In the genomic region with DNA sequence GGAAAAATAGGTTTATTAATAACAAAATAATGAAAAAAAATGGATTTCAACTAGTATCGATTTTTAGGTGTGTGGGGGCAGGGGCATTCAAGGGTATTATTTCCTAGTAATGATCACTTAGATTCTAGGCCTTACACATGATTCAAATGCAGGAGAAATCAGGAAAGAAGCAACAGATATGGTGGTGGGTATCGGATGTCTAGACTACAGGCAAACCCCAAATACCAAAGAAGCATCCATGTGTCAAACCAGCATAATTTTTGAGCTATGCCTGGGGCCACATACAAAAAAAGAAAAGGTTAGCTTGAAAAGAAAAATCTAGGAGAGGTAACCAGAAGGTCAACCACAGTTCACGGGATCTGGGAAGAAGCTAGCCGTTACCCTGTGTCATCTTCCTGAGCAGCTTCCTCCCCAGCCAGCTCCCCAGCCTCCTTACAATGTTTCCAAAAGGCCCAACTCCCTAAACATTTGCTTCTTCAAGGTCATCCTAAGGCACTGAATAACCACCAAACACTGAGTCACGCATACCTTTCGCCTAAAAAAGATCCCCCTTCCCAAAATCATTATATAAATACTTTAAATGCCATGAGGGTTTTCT, we compare ENCODE assay signal across 8 cellular contexts. TPM values are rescaled to one million over a fixed set of nuclear protein-coding genes. Genes with fewer than 3 reads are reported as not detected.
DNase-seq lines count a peak whose midpoint lies in the region; ATAC-seq and TF ChIP-seq lines count a peak whose summit lies in the region.

No MANE protein-coding gene starts in this region.

- H3K27me3 ChIP-seq in GM23338 (ENCODE audit: insufficient read depth) (no peaks in the 10 kb centered on the region), OCI-LY1 (ENCODE audit: insufficient read depth, low read length) (no peaks in the 10 kb centered on the region), ovary (no peaks in the 10 kb centered on the region)
- no peaks in the 10 kb centered on the region for H3K27me3 ChIP-seq in effector memory CD4-positive, alpha-beta T cell (replicated peaks; ENCODE audit: control insufficient read depth, insufficient read depth, low read length, poor library complexity, severe bottlenecking)

- H3K9me3 ChIP-seq in OCI-LY1 (ENCODE audit: low read length), result no peaks in the 10 kb centered on the region
- H3K9me3 ChIP-seq in effector memory CD4-positive, alpha-beta T cell (ENCODE audit: control insufficient read depth, low read length), result no peaks in the 10 kb centered on the region
- H3K9me3 ChIP-seq in ovary, result no peaks in the 10 kb centered on the region

- H2AFZ ChIP-seq in GM23338, result no peak overlapping the region
- no peak overlapping the region for H2AFZ ChIP-seq in OCI-LY1 (ENCODE audit: low read length)

- H3K9me2 ChIP-seq in GM23338 (ENCODE audit: insufficient read depth), result no peaks in the 10 kb centered on the region
- H3K9me2 ChIP-seq in OCI-LY1 (ENCODE audit: low read depth, low read length), result no peaks in the 10 kb centered on the region

- H3K4me1 ChIP-seq in GM23338 (ENCODE audit: insufficient read depth), result peaks cover 60% of the 10 kb centered on the region
- peaks cover 65% of the 10 kb centered on the region for H3K4me1 ChIP-seq in OCI-LY1 (ENCODE audit: insufficient read depth, low read length, severe bottlenecking)
- peaks cover 8% of the 10 kb centered on the region for H3K4me1 ChIP-seq in effector memory CD4-positive, alpha-beta T cell (ENCODE audit: control insufficient read depth, insufficient read depth, low read length, poor library complexity, severe bottlenecking)
- peaks cover 6% of the 10 kb centered on the region for H3K4me1 ChIP-seq in ovary (ENCODE audit: insufficient read depth)

- DNase-seq in GM23338 (ENCODE audit: low spot score) (peak; percentile 51), ovary (peak; percentile 31 to 44 (median 38)), DMS114 treated with DMSO at 0.1 percent for 48 hours (lab: John Stamatoyannopoulos, UW; ENCODE audit: unreplicated experiment) (no peak), SW 1271 (lab: John Stamatoyannopoulos, UW) (no peak)
- no peak for DNase-seq in effector memory CD4-positive, alpha-beta T cell

- H3K4me3 ChIP-seq in GM23338 (peak overlapping the region; percentile 93), OCI-LY1 (ENCODE audit: low read depth, low read length, poor library complexity, severe bottlenecking) (peak overlapping the region; percentile 83), ovary (peak overlapping the region; percentile 79)
- peak overlapping the region; percentile 89 for H3K4me3 ChIP-seq in effector memory CD4-positive, alpha-beta T cell (ENCODE audit: insufficient read depth, low read depth, low read length, poor library complexity, severe bottlenecking)

- ATAC-seq in GM23338, result no peak
- ATAC-seq in HG03460 (IDR thresholded peaks at IDR 0.05; ENCODE audit: unreplicated experiment), result no peak
- no peak for ATAC-seq in GM18519 (IDR thresholded peaks at IDR 0.05; ENCODE audit: low FRiP score, unreplicated experiment)

- H3K4me3 Mint-ChIP-seq in GM23338, result peak overlapping the region; percentile 98

- no peaks in the 10 kb centered on the region for H3F3A ChIP-seq in GM23338 (replicated peaks; ENCODE audit: low read depth)
- H3F3A ChIP-seq in OCI-LY1 (ENCODE audit: insufficient read depth, low read length), result peaks cover 3% of the 10 kb centered on the region

- no peak for TF ChIP-seq POLR2A in ovary (IDR thresholded peaks at IDR 0.05)

- no peak for TF ChIP-seq CTCF in GM23338 (conservative IDR thresholded peaks at IDR 0.05; ENCODE audit: low read depth in 2 of 2)
- TF ChIP-seq CTCF in OCI-LY1 (IDR thresholded peaks at IDR 0.05; ENCODE audit: low read length), result no peak
- no peak for TF ChIP-seq CTCF in ovary (IDR thresholded peaks at IDR 0.05)

- peak overlapping the region; percentile 99 for H3K27ac ChIP-seq in GM23338 (ENCODE audit: low read depth)
- peak overlapping the region; percentile 73 for H3K27ac ChIP-seq in OCI-LY1 (ENCODE audit: low read depth, low read length, poor library complexity, severe bottlenecking)
- H3K27ac ChIP-seq in effector memory CD4-positive, alpha-beta T cell (ENCODE audit: insufficient read depth, low read length, poor library complexity, severe bottlenecking), result peak overlapping the region; percentile 94
- peak overlapping the region; percentile 67 to 83 for H3K27ac ChIP-seq in ovary

- H3K79me2 ChIP-seq in GM23338 (replicated peaks; ENCODE audit: insufficient read depth) (peaks cover 85% of the 10 kb centered on the region), OCI-LY1 (ENCODE audit: insufficient read depth, low read length) (peaks cover 81% of the 10 kb centered on the region)

- H3K36me3 ChIP-seq in GM23338 (ENCODE audit: insufficient read depth), result no peaks in the 10 kb centered on the region
- peaks cover 3% of the 10 kb centered on the region; the same call in 1 of the 2 replicates for H3K36me3 ChIP-seq in OCI-LY1 (ENCODE audit: insufficient read depth, low read length)
- H3K36me3 ChIP-seq in effector memory CD4-positive, alpha-beta T cell (ENCODE audit: control insufficient read depth, insufficient read depth, low read length), result no peaks in the 10 kb centered on the region
- H3K36me3 ChIP-seq in ovary, result no peaks in the 10 kb centered on the region

- H3K36me3 Mint-ChIP-seq in GM23338 (ENCODE audit: low read depth), result peaks cover 33% of the 10 kb centered on the region

- WGBS in ovary, 3 donors, result 14 to 35% (median 15%) methylated on average over 6 of the region's 6 CpGs

- H3K27ac Mint-ChIP-seq in GM23338, result peak overlapping the region; percentile 92

- H3K4me2 ChIP-seq in GM23338 (peak overlapping the region; percentile 93), OCI-LY1 (ENCODE audit: low read length) (peak overlapping the region; percentile 94)

- H3K9ac ChIP-seq in OCI-LY1 (ENCODE audit: low read length), result peak overlapping the region; percentile 90

- no peak for TF ChIP-seq EP300 in ovary (IDR thresholded peaks at IDR 0.05)

- intact Hi-C loops in ovary (cut with DNase I), result no loop called here

- peaks cover 30% of the 10 kb centered on the region for H3K27me3 Mint-ChIP-seq in GM23338 (ENCODE audit: insufficient read depth, low read depth, poor library complexity)

- H3K4me1 Mint-ChIP-seq in GM23338, result peaks cover 61% of the 10 kb centered on the region

- H3K9me3 Mint-ChIP-seq in GM23338, result peaks cover 6% of the 10 kb centered on the region

- H4K20me1 ChIP-seq in GM23338 (replicated peaks; ENCODE audit: insufficient read depth) (peaks cover 48% of the 10 kb centered on the region), OCI-LY1 (ENCODE audit: insufficient read depth, low read length) (no peaks in the 10 kb centered on the region)

TF ChIP-seq in GM23338, 12 proteins besides CTCF, POLR2A, EP300 and RAD21:
- TF ChIP-seq STAT1 (IDR thresholded peaks at IDR 0.05; ENCODE audit: unreplicated experiment) (no peak), EZH2 (IDR thresholded peaks at IDR 0.05; ENCODE audit: low read depth, unreplicated experiment) (no peak)

RNA-seq across cellular contexts. Expression of a gene that starts 3.2 kb away (rescaled TPM):
- total RNA-seq in GM23338 (2014; rRNA removed; shearing (Covaris generic)), result 569 and 581 TPM in 2 replicates
- polyA plus RNA-seq in GM23338 (2016; fragmentation: Nextera tagmentation; extraction: Ambion mirVana) (651 and 686 TPM in 2 replicates), ovary (10 to 100 TPM; 40.7 to 66.8 TPM)
- 10 to 100 TPM; 45.0 to 86.0 (median 59.0) TPM for total RNA-seq in ovary

Comparison
In these comparisons a context has a peak if more than half of its experiments do, and no peak if none do; other contexts are left out.
1. DNase-seq: peak in GM23338 (single experiment) and ovary (5 of 5); none in effector memory CD4-positive, alpha-beta T cell (0 of 3), DMS114 treated with DMSO at 0.1 percent for 48 hours (single experiment) and SW 1271 (0 of 2).
2. Peak in every context shown above with its lines, with median percentiles within 50 percentile points of each other: H3K27ac ChIP-seq and H3K4me3 ChIP-seq.